ENCODE assay signal across 8 cellular contexts in genomic region chr6:41682966-41683459, GRCh38. TPM values are rescaled to one million over a fixed set of nuclear protein-coding genes. Genes with fewer than 3 reads are reported as not detected.
A peak's percentile ranks its signal among the peaks of the same experiment; 100 is the strongest.
DNase-seq lines count a peak whose midpoint lies in the region; ATAC-seq and TF ChIP-seq lines count a peak whose summit lies in the region.

No MANE protein-coding gene starts in this region.

- no peaks in the 10 kb centered on the region for H3K27me3 Mint-ChIP-seq in activated T-helper 1 cell treated with anti-CD3 and anti-CD28 coated beads, Interleukin-12 subunit alpha, Interleukin-12 subunit beta, Interleukin-2, Interleukin-4 antibody, amounts not matched to agents 30 ng/mL and 10 ng/mL and 1 ng/mL, durations not matched to agents 14 hours and 24 hours and 36 hours (ENCODE audit: insufficient read depth)

- TF ChIP-seq CTCF in HCT116 (IDR thresholded peaks at IDR 0.05 in 2 of 3, conservative IDR thresholded peaks at IDR 0.05 in 1 of 3; ENCODE audit: borderline replicate concordance in 1 of 3, insufficient read depth in 1 of 3, low read depth in 2 of 3, low read length in 2 of 3) (no peak), smooth muscle cell (IDR thresholded peaks at IDR 0.05; ENCODE audit: borderline replicate concordance, insufficient read depth, poor library complexity, severe bottlenecking) (no peak)

- H3K4me3 Mint-ChIP-seq in activated T-helper 1 cell treated with anti-CD3 and anti-CD28 coated beads, Interleukin-12 subunit alpha, Interleukin-12 subunit beta, Interleukin-2, Interleukin-4 antibody, amounts not matched to agents 30 ng/mL and 10 ng/mL and 1 ng/mL, durations not matched to agents 14 hours and 24 hours and 36 hours = peak overlapping the region; percentile 75

- TF ChIP-seq RAD21 in HCT116 (IDR thresholded peaks at IDR 0.05; ENCODE audit: low read depth) = no peak

- H2AFZ ChIP-seq in HCT116 (ENCODE audit: low read depth, low read length, poor library complexity, severe bottlenecking) (no peak overlapping the region), smooth muscle cell (ENCODE audit: low read depth) (peak overlapping the region; percentile 81)

- no peak overlapping the region for H3K9ac ChIP-seq in HCT116 (ENCODE audit: low read length)
- H3K9ac ChIP-seq in iPS-15b (ENCODE audit: low read depth, low read length) = no peak overlapping the region
- H3K9ac ChIP-seq in smooth muscle cell (ENCODE audit: low read depth) = no peak overlapping the region

- no peaks in the 10 kb centered on the region for H3K9me2 ChIP-seq in HCT116 (ENCODE audit: insufficient read depth)

- peaks cover 6% of the 10 kb centered on the region for H3K4me1 Mint-ChIP-seq in activated T-helper 1 cell treated with anti-CD3 and anti-CD28 coated beads, Interleukin-12 subunit alpha, Interleukin-12 subunit beta, Interleukin-2, Interleukin-4 antibody, amounts not matched to agents 30 ng/mL and 10 ng/mL and 1 ng/mL, durations not matched to agents 14 hours and 24 hours and 36 hours (ENCODE audit: low read depth)

- H3K27me3 ChIP-seq in HCT116 (ENCODE audit: insufficient read depth, low read length) (no peaks in the 10 kb centered on the region), iPS-15b (ENCODE audit: control insufficient read depth, insufficient read depth, low read length) (no peaks in the 10 kb centered on the region), smooth muscle cell (ENCODE audit: low read depth) (no peaks in the 10 kb centered on the region)

- no peaks in the 10 kb centered on the region for H3F3A ChIP-seq in smooth muscle cell (ENCODE audit: low read depth)

- POLR2A ChIA-PET in HCT116 (lab: Charles Lee) = no interaction called here

- peak overlapping the region; percentile 73 for H3K27ac Mint-ChIP-seq in activated T-helper 1 cell treated with anti-CD3 and anti-CD28 coated beads, Interleukin-12 subunit alpha, Interleukin-12 subunit beta, Interleukin-2, Interleukin-4 antibody, amounts not matched to agents 30 ng/mL and 10 ng/mL and 1 ng/mL, durations not matched to agents 14 hours and 24 hours and 36 hours

- TF ChIP-seq POLR2A in HCT116 (IDR thresholded peaks at IDR 0.05; ENCODE audit: borderline replicate concordance, extremely low read depth, insufficient read depth, insufficient read length) = no peak

- no peaks in the 10 kb centered on the region for H4K20me1 ChIP-seq in HCT116 (ENCODE audit: insufficient read depth)
- no peaks in the 10 kb centered on the region for H4K20me1 ChIP-seq in smooth muscle cell (ENCODE audit: low read depth)

- H3K27ac ChIP-seq in HCT116 (ENCODE audit: low read depth, low read length) (no peak overlapping the region), smooth muscle cell (ENCODE audit: low read depth) (no peak overlapping the region)

- H3K4me2 ChIP-seq in HCT116 (ENCODE audit: low read length) = peak overlapping the region; percentile 41; the same call in 1 of the 2 replicates
- H3K4me2 ChIP-seq in smooth muscle cell = peak overlapping the region; percentile 89

- no peaks in the 10 kb centered on the region for H3K36me3 ChIP-seq in HCT116 (ENCODE audit: control insufficient read depth in 1 of 2, insufficient read depth in 2 of 2, low read length in 2 of 2)
- H3K36me3 ChIP-seq in iPS-15b (ENCODE audit: control insufficient read depth, insufficient read depth, low read length) = no peaks in the 10 kb centered on the region
- H3K36me3 ChIP-seq in smooth muscle cell (ENCODE audit: low read depth) = no peaks in the 10 kb centered on the region

- H3K36me3 Mint-ChIP-seq in activated T-helper 1 cell treated with anti-CD3 and anti-CD28 coated beads, Interleukin-12 subunit alpha, Interleukin-12 subunit beta, Interleukin-2, Interleukin-4 antibody, amounts not matched to agents 30 ng/mL and 10 ng/mL and 1 ng/mL, durations not matched to agents 14 hours and 24 hours and 36 hours (ENCODE audit: low read depth) = peaks cover 2% of the 10 kb centered on the region

- no peak overlapping the region for H3K4me3 ChIP-seq in HCT116 (replicated peaks in 1 of 2; ENCODE audit: low read depth in 1 of 2, low read length in 2 of 2)
- H3K4me3 ChIP-seq in iPS-15b (ENCODE audit: low read depth, low read length) = peak overlapping the region; percentile 48
- peak overlapping the region; percentile 42 for H3K4me3 ChIP-seq in smooth muscle cell

- no peak for DNase-seq in HCT116 (ENCODE audit: low read depth, low spot score)
- DNase-seq in activated T-helper 1 cell treated with anti-CD3 and anti-CD28 coated beads, Interleukin-12 subunit alpha, Interleukin-12 subunit beta, Interleukin-2, Interleukin-4 antibody, amounts not matched to agents 30 ng/mL and 10 ng/mL and 1 ng/mL, durations not matched to agents 14 hours and 24 hours and 36 hours (ENCODE audit: low spot score) = no peak
- no peak for DNase-seq in smooth muscle cell (lab: John Stamatoyannopoulos, UW; ENCODE audit: unreplicated experiment)
- DNase-seq in KG1 (lab: John Stamatoyannopoulos, UW) = no peak
- DNase-seq in effector CD4-positive, alpha-beta T cell = no peak
- DNase-seq in NCI-H2196 treated with DMSO at 0.1 percent for 48 hours (lab: John Stamatoyannopoulos, UW; ENCODE audit: unreplicated experiment) = no peak

- ATAC-seq in HCT116 (peak; percentile 2; the same call in 1 of the 2 replicates), GM18870 (IDR thresholded peaks at IDR 0.05; ENCODE audit: unreplicated experiment) (no peak)

- H3K9me3 ChIP-seq in HCT116 (ENCODE audit: control insufficient read depth in 1 of 2, insufficient read depth in 1 of 2, low read depth in 1 of 2, low read length in 2 of 2) (no peaks in the 10 kb centered on the region), iPS-15b (ENCODE audit: control insufficient read depth, insufficient read depth, low read length) (no peaks in the 10 kb centered on the region), smooth muscle cell (replicated peaks; ENCODE audit: low read depth) (no peaks in the 10 kb centered on the region)

- peaks cover 4 to 13% of the 10 kb centered on the region in 2 experiments; a peak in 3 of 4 replicates for H3K4me1 ChIP-seq in HCT116 (ENCODE audit: control insufficient read depth in 1 of 2, insufficient read depth in 2 of 2, low read length in 2 of 2)
- H3K4me1 ChIP-seq in iPS-15b (ENCODE audit: control insufficient read depth, insufficient read depth, low read length) = peaks cover 15% of the 10 kb centered on the region
- H3K4me1 ChIP-seq in smooth muscle cell (ENCODE audit: low read depth) = peaks cover 8% of the 10 kb centered on the region

- RAD21 ChIA-PET in HCT116 (lab: Charles Lee; ENCODE audit: low non-redundant PET in 1 of 2, low total read pairs in 2 of 2, uncharacterized antibody in 2 of 2, unreplicated experiment in 2 of 2) = interaction anchor here (0.7 to 1.3 kb wide), 4 partner anchors 73 to 315 kb away, joined by 3 to 6 read pairs (median 6); no protein-coding TSS in a partner anchor

- WGBS in smooth muscle cell (ENCODE audit: low lambda C conversion rate) = 49% methylated on average over 30 of the region's 30 CpGs

- intact Hi-C loops in HCT116 (cut with micrococcal nuclease) = loop anchor here (1.0 to 2.0 kb wide), 5 partner anchors 80 to 377 kb away; no protein-coding TSS in a partner anchor
- intact Hi-C loops in activated T-helper 1 cell treated with anti-CD3 and anti-CD28 coated beads, Interleukin-12 subunit alpha, Interleukin-12 subunit beta, Interleukin-2, Interleukin-4 antibody, amounts not matched to agents 30 ng/mL and 10 ng/mL and 1 ng/mL, durations not matched to agents 14 hours and 24 hours and 36 hours (cut with micrococcal nuclease) = loop anchor here (1.0 to 5.0 kb wide), 7 partner anchors 80 to 376 kb away; partner anchors contain the start of gene TOMM6

- CTCF ChIA-PET in HCT116 (lab: Charles Lee) = interaction anchor here (0.8 to 3.5 kb wide), 8 partner anchors 13 to 377 kb away, joined by 3 to 27 read pairs (median 4); no protein-coding TSS in a partner anchor

- H3K79me2 ChIP-seq in HCT116 (ENCODE audit: insufficient read depth, low read length) = no peaks in the 10 kb centered on the region
- no peaks in the 10 kb centered on the region for H3K79me2 ChIP-seq in smooth muscle cell (ENCODE audit: low read depth)

- no peaks in the 10 kb centered on the region for H3K9me3 Mint-ChIP-seq in activated T-helper 1 cell treated with anti-CD3 and anti-CD28 coated beads, Interleukin-12 subunit alpha, Interleukin-12 subunit beta, Interleukin-2, Interleukin-4 antibody, amounts not matched to agents 30 ng/mL and 10 ng/mL and 1 ng/mL, durations not matched to agents 14 hours and 24 hours and 36 hours

- BruUV-seq in HCT116 (replicated peaks; lab: Mats Ljungman, UMichigan) = no TSS peak

TF ChIP-seq in HCT116, 20 proteins besides CTCF, POLR2A, EP300 and RAD21:
- TF ChIP-seq ZFX (IDR thresholded peaks at IDR 0.05) (peak; percentile 27; the same call in 1 of the 2 replicates), YY1 (IDR thresholded peaks at IDR 0.05; ENCODE audit: extremely low read depth, insufficient replicate concordance, low read depth, low read length) (no peak)

RNA-seq across cellular contexts. Expression of gene MDFI, which starts 44.7 kb away (rescaled TPM):
- total RNA-seq in HCT116 (2021; ENCODE audit: unreplicated experiment) = 35.5 TPM
- 37.1 and 41.0 TPM in 2 replicates for polyA plus RNA-seq in HCT116 (2012)
- total RNA-seq in activated T-helper 1 cell treated with anti-CD3 and anti-CD28 coated beads, Interleukin-12 subunit alpha, Interleukin-12 subunit beta, Interleukin-2, Interleukin-4 antibody, amounts not matched to agents 30 ng/mL and 10 ng/mL and 1 ng/mL, durations not matched to agents 14 hours and 24 hours and 36 hours = not detected in 2 replicates
- total RNA-seq in smooth muscle cell = 168 and 172 TPM in 2 replicates
- polyA plus RNA-seq in smooth muscle cell = 92.9 and 102 TPM in 2 replicates

RNA-seq across cellular contexts. Expression of gene TFEB, which starts 52.4 kb away (rescaled TPM):
- 4.8 TPM for total RNA-seq in HCT116 (2021; ENCODE audit: unreplicated experiment)
- 4.1 and 5.5 TPM in 2 replicates for polyA plus RNA-seq in HCT116 (2012)
- total RNA-seq in activated T-helper 1 cell treated with anti-CD3 and anti-CD28 coated beads, Interleukin-12 subunit alpha, Interleukin-12 subunit beta, Interleukin-2, Interleukin-4 antibody, amounts not matched to agents 30 ng/mL and 10 ng/mL and 1 ng/mL, durations not matched to agents 14 hours and 24 hours and 36 hours = 15.6 and 17.2 TPM in 2 replicates
- total RNA-seq in smooth muscle cell = 3.3 and 15.7 TPM in 2 replicates
- 15.3 and 18.2 TPM in 2 replicates for polyA plus RNA-seq in smooth muscle cell

Comparison
In these comparisons a context has a peak if more than half of its experiments do, and no peak if none do; other contexts are left out.
1. H3K4me3 ChIP-seq: peak in iPS-15b (single experiment) and smooth muscle cell (single experiment); none in HCT116 (0 of 2).
2. RNA of gene MDFI, which starts 44.7 kb away (total RNA-seq): 168 to 172 TPM in smooth muscle cell and 35.5 TPM in HCT116 (single experiment); not detected in activated T-helper 1 cell treated with anti-CD3 and anti-CD28 coated beads, Interleukin-12 subunit alpha, Interleukin-12 subunit beta, Interleukin-2, Interleukin-4 antibody, amounts not matched to agents 30 ng/mL and 10 ng/mL and 1 ng/mL, durations not matched to agents 14 hours and 24 hours and 36 hours; every median in the first group is over 10 times any median in the second.